7 cellular contexts compared by ENCODE assay signal in genomic region chr10:5666324-5667220, GRCh38. TPM values are rescaled to one million over a fixed set of nuclear protein-coding genes. Genes with fewer than 3 reads are reported as not detected.
DNase-seq lines count a peak whose midpoint lies in the region; ATAC-seq and TF ChIP-seq lines count a peak whose summit lies in the region.

TSS of gene ASB13 (minus strand) at chr10:5666595. CDS start at chr10:5666551, 44 bp downstream.

- intact Hi-C loops in activated T-helper 1 cell treated with anti-CD3 and anti-CD28 coated beads, Interleukin-12 subunit alpha, Interleukin-12 subunit beta, Interleukin-2, Interleukin-4 antibody, amounts not matched to agents 30 ng/mL and 10 ng/mL and 1 ng/mL, durations not matched to agents 14 hours and 24 hours and 36 hours (cut with micrococcal nuclease) = loop anchor here (1.0 kb wide), 2 partner anchors 18 to 37 kb away; partner anchors contain the start of gene TASOR2

- H3K4me1 Mint-ChIP-seq in activated T-helper 1 cell treated with anti-CD3 and anti-CD28 coated beads, Interleukin-12 subunit alpha, Interleukin-12 subunit beta, Interleukin-2, Interleukin-4 antibody, amounts not matched to agents 30 ng/mL and 10 ng/mL and 1 ng/mL, durations not matched to agents 14 hours and 24 hours and 36 hours (ENCODE audit: low read depth) = peaks cover 12% of the 10 kb centered on the region
- peaks cover 13 to 36% (median 22%) of the 10 kb centered on the region in 4 donors for H3K4me1 Mint-ChIP-seq in naive thymus-derived CD8-positive, alpha-beta T cell

- CTCF ChIA-PET in GM10248 (lab: Yijun Ruan, JAX) = no interaction called here

- peak within 1 kb of the TSS; percentile 86 for H3K27ac Mint-ChIP-seq in activated T-helper 1 cell treated with anti-CD3 and anti-CD28 coated beads, Interleukin-12 subunit alpha, Interleukin-12 subunit beta, Interleukin-2, Interleukin-4 antibody, amounts not matched to agents 30 ng/mL and 10 ng/mL and 1 ng/mL, durations not matched to agents 14 hours and 24 hours and 36 hours
- H3K27ac Mint-ChIP-seq in naive thymus-derived CD8-positive, alpha-beta T cell = peak within 1 kb of the TSS; percentile 45 to 90 (median 80)

- peak; percentile 71 for ATAC-seq in HG02642 (IDR thresholded peaks at IDR 0.05; ENCODE audit: poor library complexity, unreplicated experiment)
- peak; percentile 78 to 90 for ATAC-seq in naive thymus-derived CD8-positive, alpha-beta T cell

- H3K4me3 ChIP-seq in fibroblast of the aortic adventitia (ENCODE audit: low read depth, low read length) = peak within 1 kb of the TSS; percentile 87

- POLR2A ChIA-PET in GM10248 (lab: Yijun Ruan, JAX) = no interaction called here
- POLR2A ChIA-PET in naive thymus-derived CD8-positive, alpha-beta T cell (lab: Charles Lee) = no interaction called here

- peaks cover 16% of the 10 kb centered on the region for H3K27me3 Mint-ChIP-seq in activated T-helper 1 cell treated with anti-CD3 and anti-CD28 coated beads, Interleukin-12 subunit alpha, Interleukin-12 subunit beta, Interleukin-2, Interleukin-4 antibody, amounts not matched to agents 30 ng/mL and 10 ng/mL and 1 ng/mL, durations not matched to agents 14 hours and 24 hours and 36 hours (ENCODE audit: insufficient read depth)
- H3K27me3 Mint-ChIP-seq in naive thymus-derived CD8-positive, alpha-beta T cell = peaks cover 0 to 10% (median 0%) of the 10 kb centered on the region in 5 donors

- H3K9me3 Mint-ChIP-seq in activated T-helper 1 cell treated with anti-CD3 and anti-CD28 coated beads, Interleukin-12 subunit alpha, Interleukin-12 subunit beta, Interleukin-2, Interleukin-4 antibody, amounts not matched to agents 30 ng/mL and 10 ng/mL and 1 ng/mL, durations not matched to agents 14 hours and 24 hours and 36 hours = no peaks in the 10 kb centered on the region
- H3K9me3 Mint-ChIP-seq in naive thymus-derived CD8-positive, alpha-beta T cell = no peaks in the 10 kb centered on the region

- TF ChIP-seq CTCF in GM10248 (IDR thresholded peaks at IDR 0.05; ENCODE audit: control extremely low read depth, extremely low read depth, low read depth, missing control alignments) (no peak), fibroblast of the aortic adventitia (IDR thresholded peaks at IDR 0.05; ENCODE audit: insufficient read depth, low read length) (no peak)

- no peak within 1 kb of the TSS for H3K27ac ChIP-seq in temporal lobe (ENCODE audit: low read depth, low read length)

- no peaks in the 10 kb centered on the region for H3K36me3 Mint-ChIP-seq in activated T-helper 1 cell treated with anti-CD3 and anti-CD28 coated beads, Interleukin-12 subunit alpha, Interleukin-12 subunit beta, Interleukin-2, Interleukin-4 antibody, amounts not matched to agents 30 ng/mL and 10 ng/mL and 1 ng/mL, durations not matched to agents 14 hours and 24 hours and 36 hours (ENCODE audit: low read depth)
- H3K36me3 Mint-ChIP-seq in naive thymus-derived CD8-positive, alpha-beta T cell = no peaks in the 10 kb centered on the region

- H3K4me3 Mint-ChIP-seq in activated T-helper 1 cell treated with anti-CD3 and anti-CD28 coated beads, Interleukin-12 subunit alpha, Interleukin-12 subunit beta, Interleukin-2, Interleukin-4 antibody, amounts not matched to agents 30 ng/mL and 10 ng/mL and 1 ng/mL, durations not matched to agents 14 hours and 24 hours and 36 hours = peak within 1 kb of the TSS; percentile 88
- H3K4me3 Mint-ChIP-seq in naive thymus-derived CD8-positive, alpha-beta T cell = peak within 1 kb of the TSS; percentile 79 to 97 (median 91)

- DNase-seq in GM10248 (ENCODE audit: extremely low spot score) (peak; percentile 61), NCI-H526 treated with DMSO at 0.1 percent for 48 hours (lab: John Stamatoyannopoulos, UW) (peak; percentile 25), fibroblast of the aortic adventitia (ENCODE audit: low read depth) (peak; percentile 22)
- DNase-seq in activated T-helper 1 cell treated with anti-CD3 and anti-CD28 coated beads, Interleukin-12 subunit alpha, Interleukin-12 subunit beta, Interleukin-2, Interleukin-4 antibody, amounts not matched to agents 30 ng/mL and 10 ng/mL and 1 ng/mL, durations not matched to agents 14 hours and 24 hours and 36 hours (ENCODE audit: low spot score) = peak; percentile 27
- DNase-seq in naive thymus-derived CD8-positive, alpha-beta T cell = peak in 7 of 10 donors; percentile 4 to 42 (median 22)

RNA-seq across cellular contexts. Expression of gene ASB13, which starts in this region (rescaled TPM):
- total RNA-seq in activated T-helper 1 cell treated with anti-CD3 and anti-CD28 coated beads, Interleukin-12 subunit alpha, Interleukin-12 subunit beta, Interleukin-2, Interleukin-4 antibody, amounts not matched to agents 30 ng/mL and 10 ng/mL and 1 ng/mL, durations not matched to agents 14 hours and 24 hours and 36 hours = 12.7 and 14.6 TPM in 2 replicates
- total RNA-seq in fibroblast of the aortic adventitia (ENCODE audit: low replicate concordance) = 8.4 and 17.1 TPM in 2 replicates
- 10 to 100 TPM; 11.5 to 18.5 TPM for total RNA-seq in naive thymus-derived CD8-positive, alpha-beta T cell
- 10 to 100 TPM; 12.5 to 23.9 (median 23.1) TPM for polyA plus RNA-seq in naive thymus-derived CD8-positive, alpha-beta T cell
- total RNA-seq in temporal lobe = 11.3 TPM
